ENCODE assay signal across 1 cellular context in genomic region chr2:128306081-128306930, GRCh38.
TF ChIP-seq lines count a peak whose summit lies in the region.

No MANE protein-coding gene starts in this region.

TF ChIP-seq in HepG2, 621 proteins besides CTCF, POLR2A, EP300 and RAD21 (continued from another document and continues in another):
- TF ChIP-seq ZNF772 (CRISPR knock-in tag; IDR thresholded peaks at IDR 0.05) = no peak
- TF ChIP-seq DZIP1 (CRISPR knock-in tag; IDR thresholded peaks at IDR 0.05) = no peak
- 0 out of 2 replicates have a peak, but pooled peaks have one; percentile 46 for TF ChIP-seq ZFY (CRISPR knock-in tag; IDR thresholded peaks at IDR 0.05)
- TF ChIP-seq, protein P1, sequence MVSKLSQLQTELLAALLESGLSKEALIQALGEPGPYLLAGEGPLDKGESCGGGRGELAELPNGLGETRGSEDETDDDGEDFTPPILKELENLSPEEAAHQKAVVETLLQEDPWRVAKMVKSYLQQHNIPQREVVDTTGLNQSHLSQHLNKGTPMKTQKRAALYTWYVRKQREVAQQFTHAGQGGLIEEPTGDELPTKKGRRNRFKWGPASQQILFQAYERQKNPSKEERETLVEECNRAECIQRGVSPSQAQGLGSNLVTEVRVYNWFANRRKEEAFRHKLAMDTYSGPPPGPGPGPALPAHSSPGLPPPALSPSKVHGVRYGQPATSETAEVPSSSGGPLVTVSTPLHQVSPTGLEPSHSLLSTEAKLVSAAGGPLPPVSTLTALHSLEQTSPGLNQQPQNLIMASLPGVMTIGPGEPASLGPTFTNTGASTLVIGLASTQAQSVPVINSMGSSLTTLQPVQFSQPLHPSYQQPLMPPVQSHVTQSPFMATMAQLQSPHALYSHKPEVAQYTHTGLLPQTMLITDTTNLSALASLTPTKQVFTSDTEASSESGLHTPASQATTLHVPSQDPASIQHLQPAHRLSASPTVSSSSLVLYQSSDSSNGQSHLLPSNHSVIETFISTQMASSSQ (IDR thresholded peaks at IDR 0.05; ENCODE audit: low read depth) = no peak
- TF ChIP-seq, protein P1 (CRISPR knock-in tag; IDR thresholded peaks at IDR 0.05; ENCODE audit: borderline replicate concordance) = peak; percentile 81; the same call in 1 of the 2 replicates
- no peak for TF ChIP-seq ATM (IDR thresholded peaks at IDR 0.05; ENCODE audit: borderline replicate concordance)
- no peak for TF ChIP-seq JUN (CRISPR knock-in tag; IDR thresholded peaks at IDR 0.05)
- TF ChIP-seq ZNF691 (CRISPR knock-in tag; IDR thresholded peaks at IDR 0.05; ENCODE audit: borderline replicate concordance, low read depth) = 0 out of 2 replicates have a peak, but pooled peaks have one; percentile 44
- TF ChIP-seq FOXK1 (CRISPR knock-in tag; IDR thresholded peaks at IDR 0.05; ENCODE audit: borderline replicate concordance, low read depth) = peak; percentile 95
- peak; percentile 75; the same call in 1 of the 2 replicates for TF ChIP-seq TFE3 (CRISPR knock-in tag; IDR thresholded peaks at IDR 0.05)
- no peak for TF ChIP-seq ZNF235 (CRISPR knock-in tag; IDR thresholded peaks at IDR 0.05; ENCODE audit: borderline replicate concordance)
- TF ChIP-seq ZNF563 (CRISPR knock-in tag; IDR thresholded peaks at IDR 0.05) = no peak
- no peak for TF ChIP-seq ZNF33A (CRISPR knock-in tag; IDR thresholded peaks at IDR 0.05; ENCODE audit: borderline replicate concordance)
- TF ChIP-seq RFXAP (CRISPR knock-in tag; IDR thresholded peaks at IDR 0.05; ENCODE audit: borderline replicate concordance) = peak; percentile 83; the same call in 1 of the 2 replicates
- TF ChIP-seq, protein P2, sequence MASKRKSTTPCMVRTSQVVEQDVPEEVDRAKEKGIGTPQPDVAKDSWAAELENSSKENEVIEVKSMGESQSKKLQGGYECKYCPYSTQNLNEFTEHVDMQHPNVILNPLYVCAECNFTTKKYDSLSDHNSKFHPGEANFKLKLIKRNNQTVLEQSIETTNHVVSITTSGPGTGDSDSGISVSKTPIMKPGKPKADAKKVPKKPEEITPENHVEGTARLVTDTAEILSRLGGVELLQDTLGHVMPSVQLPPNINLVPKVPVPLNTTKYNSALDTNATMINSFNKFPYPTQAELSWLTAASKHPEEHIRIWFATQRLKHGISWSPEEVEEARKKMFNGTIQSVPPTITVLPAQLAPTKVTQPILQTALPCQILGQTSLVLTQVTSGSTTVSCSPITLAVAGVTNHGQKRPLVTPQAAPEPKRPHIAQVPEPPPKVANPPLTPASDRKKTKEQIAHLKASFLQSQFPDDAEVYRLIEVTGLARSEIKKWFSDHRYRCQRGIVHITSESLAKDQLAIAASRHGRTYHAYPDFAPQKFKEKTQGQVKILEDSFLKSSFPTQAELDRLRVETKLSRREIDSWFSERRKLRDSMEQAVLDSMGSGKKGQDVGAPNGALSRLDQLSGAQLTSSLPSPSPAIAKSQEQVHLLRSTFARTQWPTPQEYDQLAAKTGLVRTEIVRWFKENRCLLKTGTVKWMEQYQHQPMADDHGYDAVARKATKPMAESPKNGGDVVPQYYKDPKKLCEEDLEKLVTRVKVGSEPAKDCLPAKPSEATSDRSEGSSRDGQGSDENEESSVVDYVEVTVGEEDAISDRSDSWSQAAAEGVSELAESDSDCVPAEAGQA (IDR thresholded peaks at IDR 0.05; ENCODE audit: low read depth) = no peak; the same call in 1 of the 2 replicates
- TF ChIP-seq, protein P2 (CRISPR knock-in tag; IDR thresholded peaks at IDR 0.05; ENCODE audit: borderline replicate concordance) = no peak
- TF ChIP-seq, protein P3, sequence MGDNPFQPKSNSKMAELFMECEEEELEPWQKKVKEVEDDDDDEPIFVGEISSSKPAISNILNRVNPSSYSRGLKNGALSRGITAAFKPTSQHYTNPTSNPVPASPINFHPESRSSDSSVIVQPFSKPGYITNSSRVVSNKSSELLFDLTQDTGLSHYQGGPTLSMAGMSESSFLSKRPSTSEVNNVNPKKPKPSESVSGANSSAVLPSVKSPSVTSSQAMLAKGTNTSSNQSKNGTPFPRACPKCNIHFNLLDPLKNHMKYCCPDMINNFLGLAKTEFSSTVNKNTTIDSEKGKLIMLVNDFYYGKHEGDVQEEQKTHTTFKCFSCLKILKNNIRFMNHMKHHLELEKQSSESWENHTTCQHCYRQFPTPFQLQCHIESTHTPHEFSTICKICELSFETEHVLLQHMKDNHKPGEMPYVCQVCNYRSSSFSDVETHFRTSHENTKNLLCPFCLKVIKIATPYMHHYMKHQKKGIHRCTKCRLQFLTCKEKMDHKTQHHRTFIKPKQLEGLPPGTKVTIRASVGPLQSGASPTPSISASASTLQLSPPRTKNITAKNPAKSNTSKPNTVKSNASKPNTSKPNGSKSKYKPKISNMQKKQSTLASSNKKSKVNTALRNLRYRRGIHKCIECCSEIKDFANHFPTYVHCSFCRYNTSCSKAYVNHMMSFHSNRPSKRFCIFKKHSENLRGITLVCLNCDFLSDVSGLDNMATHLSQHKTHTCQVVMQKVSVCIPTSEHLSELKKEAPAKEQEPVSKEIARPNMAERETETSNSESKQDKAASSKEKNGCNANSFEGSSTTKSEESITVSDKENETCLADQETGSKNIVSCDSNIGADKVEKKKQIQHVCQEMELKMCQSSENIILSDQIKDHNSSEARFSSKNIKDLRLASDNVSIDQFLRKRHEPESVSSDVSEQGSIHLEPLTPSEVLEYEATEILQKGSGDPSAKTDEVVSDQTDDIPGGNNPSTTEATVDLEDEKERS (CRISPR knock-in tag; IDR thresholded peaks at IDR 0.05) = peak; percentile 85
- TF ChIP-seq, protein P4, sequence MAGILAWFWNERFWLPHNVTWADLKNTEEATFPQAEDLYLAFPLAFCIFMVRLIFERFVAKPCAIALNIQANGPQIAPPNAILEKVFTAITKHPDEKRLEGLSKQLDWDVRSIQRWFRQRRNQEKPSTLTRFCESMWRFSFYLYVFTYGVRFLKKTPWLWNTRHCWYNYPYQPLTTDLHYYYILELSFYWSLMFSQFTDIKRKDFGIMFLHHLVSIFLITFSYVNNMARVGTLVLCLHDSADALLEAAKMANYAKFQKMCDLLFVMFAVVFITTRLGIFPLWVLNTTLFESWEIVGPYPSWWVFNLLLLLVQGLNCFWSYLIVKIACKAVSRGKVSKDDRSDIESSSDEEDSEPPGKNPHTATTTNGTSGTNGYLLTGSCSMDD (CRISPR knock-in tag; IDR thresholded peaks at IDR 0.05) = no peak
- TF ChIP-seq MED8 (CRISPR knock-in tag; IDR thresholded peaks at IDR 0.05; ENCODE audit: insufficient replicate concordance) = no peak
- peak; percentile 35; the same call in 1 of the 2 replicates for TF ChIP-seq GATA4 (IDR thresholded peaks at IDR 0.05; ENCODE audit: borderline replicate concordance, low read depth)
- no peak for TF ChIP-seq ZNF776 (CRISPR knock-in tag; IDR thresholded peaks at IDR 0.05)
- TF ChIP-seq ZNF264 (CRISPR knock-in tag; IDR thresholded peaks at IDR 0.05) = no peak
- TF ChIP-seq NFE2L2 (IDR thresholded peaks at IDR 0.05; ENCODE audit: low read length) = no peak
- peak; percentile 92 for TF ChIP-seq FOXO1 (CRISPR knock-in tag; IDR thresholded peaks at IDR 0.05)
- TF ChIP-seq BORCS8-MEF2B (CRISPR knock-in tag; IDR thresholded peaks at IDR 0.05) = peak; percentile 79; the same call in 1 of the 2 replicates
- TF ChIP-seq GLI4 (CRISPR knock-in tag; IDR thresholded peaks at IDR 0.05; ENCODE audit: borderline replicate concordance) = 0 out of 2 replicates have a peak, but pooled peaks have one; percentile 71
- TF ChIP-seq ZBTB42 (CRISPR knock-in tag; IDR thresholded peaks at IDR 0.05) = 0 out of 2 replicates have a peak, but pooled peaks have one; percentile 34
- TF ChIP-seq HDAC2 (CRISPR knock-in tag; IDR thresholded peaks at IDR 0.05) = peak; percentile 92
- no peak for TF ChIP-seq ZNF234 (CRISPR knock-in tag; conservative IDR thresholded peaks at IDR 0.05)
- TF ChIP-seq SMAD1 (CRISPR knock-in tag; IDR thresholded peaks at IDR 0.05; ENCODE audit: borderline replicate concordance, low read depth) = no peak
- TF ChIP-seq NFE2 (CRISPR knock-in tag; IDR thresholded peaks at IDR 0.05) = no peak
- TF ChIP-seq ZNF335 (CRISPR knock-in tag; IDR thresholded peaks at IDR 0.05) = 0 out of 2 replicates have a peak, but pooled peaks have one; percentile 26
- no peak for TF ChIP-seq ZNF367 (CRISPR knock-in tag; IDR thresholded peaks at IDR 0.05; ENCODE audit: borderline replicate concordance)
- no peak for TF ChIP-seq ZNF160 (CRISPR knock-in tag; IDR thresholded peaks at IDR 0.05)
- peak; percentile 88; the same call in 1 of the 2 replicates for TF ChIP-seq SMAD9 (CRISPR knock-in tag; IDR thresholded peaks at IDR 0.05)
- no peak for TF ChIP-seq ZNF253 (CRISPR knock-in tag; IDR thresholded peaks at IDR 0.05; ENCODE audit: borderline replicate concordance)
- no peak for TF ChIP-seq PREB (CRISPR knock-in tag; IDR thresholded peaks at IDR 0.05)
